In genomic region chr1:101451888-101452287, GRCh38 we compare ENCODE assay signal across 13 cellular contexts.
DNase-seq lines count a peak whose midpoint lies in the region; ATAC-seq and TF ChIP-seq lines count a peak whose summit lies in the region.
"Had no signal": no experiment of that assay in that cellular context is flagged by ENCODE, and none has a peak within 500 bp of the region (broad histone marks: within the 10 kb centered on the region; RNA-seq: fewer than 3 reads in every experiment).

No MANE protein-coding gene starts in this region.

- no peak for TF ChIP-seq POLR2A in Peyer's patch (IDR thresholded peaks at IDR 0.05)

- no peak overlapping the region for H3K27ac ChIP-seq in Peyer's patch
- H3K27ac ChIP-seq: left lung, pancreas had no signal

- peak overlapping the region; percentile 59 for H3K4me3 Mint-ChIP-seq in activated T-helper 17 cell treated with anti-CD3 and anti-CD28 coated beads, Interleukin-2, amount 50 U/mL, for 72 hours

- no peak for DNase-seq in COLO829 (ENCODE audit: low spot score)
- DNase-seq in NK-92 (lab: John Stamatoyannopoulos, UW; ENCODE audit: unreplicated experiment) = no peak
- no peak for DNase-seq in Peyer's patch
- no peak for DNase-seq in activated gamma-delta T cell treated with Interleukin-2 at 50 U/mL for 16 hours
- DNase-seq: activated CD8-positive, alpha-beta memory T cell treated with anti-CD3 and anti-CD28 coated beads, Interleukin-2, amount 50 U/mL, for 4 hours; left lung; NCI-H510A; pancreas had no signal

- no peaks in the 10 kb centered on the region for H3K9me3 Mint-ChIP-seq in activated T-helper 17 cell treated with anti-CD3 and anti-CD28 coated beads, Interleukin-2, amount 50 U/mL, for 72 hours

- H3K27ac Mint-ChIP-seq in activated T-helper 17 cell treated with anti-CD3 and anti-CD28 coated beads, Interleukin-2, amount 50 U/mL, for 72 hours = peak overlapping the region; percentile 53
- H3K27ac Mint-ChIP-seq: IgD-negative memory B cell had no signal

- H3K27me3 Mint-ChIP-seq in activated T-helper 17 cell treated with anti-CD3 and anti-CD28 coated beads, Interleukin-2, amount 50 U/mL, for 72 hours = no peaks in the 10 kb centered on the region
- H3K27me3 Mint-ChIP-seq: IgD-negative memory B cell had no signal

- H3K4me1 Mint-ChIP-seq in activated T-helper 17 cell treated with anti-CD3 and anti-CD28 coated beads, Interleukin-2, amount 50 U/mL, for 72 hours = peaks cover 30% of the 10 kb centered on the region

- TF ChIP-seq CTCF in Peyer's patch (IDR thresholded peaks at IDR 0.05) = no peak

- peaks cover 0 to 2% (median 0%) of the 10 kb centered on the region in 4 donors for H3K9me3 ChIP-seq in Peyer's patch
- H3K9me3 ChIP-seq: pancreas had no signal

- no peaks in the 10 kb centered on the region for H3K27me3 ChIP-seq in Peyer's patch
- H3K27me3 ChIP-seq: left lung, pancreas had no signal

- peaks cover 0 to 4% (median 0%) of the 10 kb centered on the region in 4 donors for H3K4me1 ChIP-seq in Peyer's patch
- H3K4me1 ChIP-seq: left lung, pancreas had no signal

- H3K36me3 ChIP-seq in Peyer's patch = no peaks in the 10 kb centered on the region
- H3K36me3 ChIP-seq: left lung, pancreas had no signal

- H3K4me3 ChIP-seq in Peyer's patch = no peak overlapping the region
- H3K4me3 ChIP-seq: left lung, pancreas had no signal

- H3K36me3 Mint-ChIP-seq in activated T-helper 17 cell treated with anti-CD3 and anti-CD28 coated beads, Interleukin-2, amount 50 U/mL, for 72 hours (ENCODE audit: low read depth) = no peaks in the 10 kb centered on the region

- ATAC-seq in GM18511 (IDR thresholded peaks at IDR 0.05; ENCODE audit: unreplicated experiment) = peak; percentile 76
- ATAC-seq in GM21360 (IDR thresholded peaks at IDR 0.05; ENCODE audit: unreplicated experiment) = peak; percentile 56
- peak; percentile 51 for ATAC-seq in HG03064 (IDR thresholded peaks at IDR 0.05; ENCODE audit: low read depth, unreplicated experiment)
- ATAC-seq in activated T-helper 17 cell treated with anti-CD3 and anti-CD28 coated beads, Interleukin-2, amount 50 U/mL, for 72 hours (replicated peaks) = peak; percentile 89
- ATAC-seq: left lung, pancreas had no signal
